ENCODE assay signal across 8 cellular contexts in genomic region chr16:72172105-72173034, GRCh38. TPM values are rescaled to one million over a fixed set of nuclear protein-coding genes. Genes with fewer than 3 reads are reported as not detected.
A peak's percentile ranks its signal among the peaks of the same experiment; 100 is the strongest.
DNase-seq lines count a peak whose midpoint lies in the region; TF ChIP-seq lines count a peak whose summit lies in the region.

Gene PMFBP1, minus strand, starts transcription at chr16:72172155. Its CDS starts 947 bp downstream, at chr16:72171208.

- no peaks in the 10 kb centered on the region for H3K4me1 ChIP-seq in adipocyte (ENCODE audit: control insufficient read depth, insufficient read depth, low read length)
- H3K4me1 ChIP-seq in suprapubic skin: no peaks in the 10 kb centered on the region

- H3K27ac ChIP-seq in suprapubic skin: no peak within 1 kb of the TSS

- H3K4me3 ChIP-seq in GM12864 (ENCODE audit: low read depth, low read length): no peak within 1 kb of the TSS
- no peak within 1 kb of the TSS for H3K4me3 ChIP-seq in MG63
- no peak within 1 kb of the TSS for H3K4me3 ChIP-seq in adipocyte (ENCODE audit: low read length)
- H3K4me3 ChIP-seq in kidney epithelial cell (ENCODE audit: low read depth, low read length): no peak within 1 kb of the TSS
- H3K4me3 ChIP-seq in suprapubic skin: no peak within 1 kb of the TSS

- peaks cover 15% of the 10 kb centered on the region for H3K27me3 Mint-ChIP-seq in HFFc6 (ENCODE audit: insufficient read depth)

- no peak for TF ChIP-seq EP300 in suprapubic skin (IDR thresholded peaks at IDR 0.05)

- no peaks in the 10 kb centered on the region for H3K36me3 Mint-ChIP-seq in HFFc6 (ENCODE audit: low read depth)

- H3K4me1 Mint-ChIP-seq in HFFc6 (ENCODE audit: low read depth): peaks cover 10% of the 10 kb centered on the region; the same call in 1 of the 2 replicates

- H3K9me3 Mint-ChIP-seq in HFFc6: no peaks in the 10 kb centered on the region

- TF ChIP-seq CTCF in GM12864 (IDR thresholded peaks at IDR 0.05; ENCODE audit: low read depth, low read length, missing control alignments) (no peak), HFFc6 (IDR thresholded peaks at IDR 0.05) (no peak), kidney epithelial cell (IDR thresholded peaks at IDR 0.05; ENCODE audit: insufficient read depth, low read length, poor library complexity, severe bottlenecking) (no peak), suprapubic skin (IDR thresholded peaks at IDR 0.05) (no peak)

- H3K27ac Mint-ChIP-seq in HFFc6: peak within 1 kb of the TSS; percentile 24; the same call in 1 of the 2 replicates

- H3K9me3 ChIP-seq in MG63 (no peaks in the 10 kb centered on the region), adipocyte (ENCODE audit: control insufficient read depth, low read length) (peaks cover 21% of the 10 kb centered on the region), suprapubic skin (no peaks in the 10 kb centered on the region)

- H3K9ac ChIP-seq in adipocyte (ENCODE audit: low read length): no peak within 1 kb of the TSS

- no peak within 1 kb of the TSS for H3K4me3 Mint-ChIP-seq in HFFc6

- H3K36me3 ChIP-seq in MG63 (no peaks in the 10 kb centered on the region), adipocyte (ENCODE audit: control insufficient read depth, insufficient read depth, low read length, severe bottlenecking) (no peaks in the 10 kb centered on the region), kidney epithelial cell (ENCODE audit: control insufficient read depth, insufficient read depth, low read length) (no peaks in the 10 kb centered on the region), suprapubic skin (no peaks in the 10 kb centered on the region)

- H3K27me3 ChIP-seq in MG63 (no peaks in the 10 kb centered on the region), adipocyte (replicated peaks; ENCODE audit: control insufficient read depth, insufficient read depth, low read length) (no peaks in the 10 kb centered on the region), kidney epithelial cell (ENCODE audit: control insufficient read depth, insufficient read depth, low read length) (no peaks in the 10 kb centered on the region), suprapubic skin (no peaks in the 10 kb centered on the region)

- WGBS in suprapubic skin: 71% methylated on average over 11 of the region's 11 CpGs

- no peak for TF ChIP-seq POLR2A in suprapubic skin (IDR thresholded peaks at IDR 0.05)

- peak; percentile 79 for DNase-seq in A172 (ENCODE audit: low spot score)
- DNase-seq in GM12864 (ENCODE audit: low read depth): peak; percentile 89
- DNase-seq in HFFc6: peak; percentile 90
- DNase-seq in MG63: peak; percentile 2
- peak; percentile 16 for DNase-seq in adipocyte (ENCODE audit: low read depth)
- DNase-seq in kidney epithelial cell (ENCODE audit: low read depth): peak; percentile 65
- DNase-seq in suprapubic skin (ENCODE audit: low spot score in 2 of 2): no peak
- DNase-seq in activated effector memory CD4-positive, alpha-beta T cell treated with Interleukin-2 at 50 U/mL for 16 hours: no peak

RNA-seq across cellular contexts. Expression of gene PMFBP1, which starts in this region (rescaled TPM):
- total RNA-seq in A172 (2014; rRNA removed; shearing (Covaris generic)): 1.7 and 1.8 TPM in 2 replicates
- under 1 TPM in 2 of 6 experiments, not detected in 4; 0.07 to 0.31 TPM for total RNA-seq in HFFc6 (2021; fragmentation: NEBNext Ultra II Directional; extraction: Animal tissue kit (Norgen Biotek cat#: 25700))
- not detected in 2 replicates for total RNA-seq in MG63 (2014; rRNA removed; shearing (Covaris generic); ENCODE audit: low replicate concordance)
- total RNA-seq in kidney epithelial cell (0.75 TPM in 1 of 2 replicates, not detected in the other), suprapubic skin (1 to 10 TPM in 3 of 4 donors, under 1 TPM in 1; 0.76 to 9.3 (median 2.0) TPM)

Comparison
In these comparisons a context has a peak if more than half of its experiments do, and no peak if none do; other contexts are left out.
1. Peak in DNase-seq in HFFc6; RNA of the gene not detected or under 1 TPM.
2. Peak in DNase-seq in MG63; RNA of the gene not detected or under 1 TPM.
3. Peak in DNase-seq in kidney epithelial cell; RNA of the gene not detected or under 1 TPM.
4. DNase-seq: peak in A172 (single experiment), GM12864 (single experiment) and adipocyte (single experiment); none in suprapubic skin (0 of 2) and activated effector memory CD4-positive, alpha-beta T cell treated with Interleukin-2 at 50 U/mL for 16 hours (single experiment).